25 cellular contexts compared by ENCODE assay signal in genomic region chr6:81331526-81331925, GRCh38.
A peak's percentile ranks its signal among the peaks of the same experiment; 100 is the strongest.
DNase-seq lines count a peak whose midpoint lies in the region; TF ChIP-seq lines count a peak whose summit lies in the region.
"Had no signal": no experiment of that assay in that cellular context is flagged by ENCODE, and none has a peak within 500 bp of the region (broad histone marks: within the 10 kb centered on the region; RNA-seq: fewer than 3 reads in every experiment).

No MANE protein-coding gene starts in this region.

- H3K4me1 Mint-ChIP-seq in activated CD4-positive, alpha-beta T cell treated with anti-CD3 and anti-CD28 coated beads, Interleukin-2, amount 10 ng/mL, durations not matched to agents 24 days and 14 days = no peaks in the 10 kb centered on the region
- H3K4me1 Mint-ChIP-seq: IgD-negative memory B cell had no signal

- H3K27me3 ChIP-seq in brain microvascular endothelial cell (replicated peaks) = no peaks in the 10 kb centered on the region
- no peaks in the 10 kb centered on the region for H3K27me3 ChIP-seq in osteoblast (ENCODE audit: insufficient read depth, low read length)
- H3K27me3 ChIP-seq: BE2C, neutrophil had no signal

- H3K36me3 ChIP-seq in brain microvascular endothelial cell (replicated peaks) (no peaks in the 10 kb centered on the region), osteoblast (ENCODE audit: insufficient read depth, low read length) (no peaks in the 10 kb centered on the region)
- H3K36me3 ChIP-seq: BE2C, neutrophil had no signal

- no peak overlapping the region for H2AFZ ChIP-seq in osteoblast (ENCODE audit: low read length)

- in situ Hi-C loops in brain microvascular endothelial cell (cut with HindIII; ENCODE audit: low pct_ligation_motif_present, low sequenced_read_pairs) = no loop called here

- intact Hi-C loops in activated CD4-positive, alpha-beta T cell treated with anti-CD3 and anti-CD28 coated beads, Interleukin-2, amount 10 ng/mL, durations not matched to agents 24 days and 14 days (cut with micrococcal nuclease) = no loop called here

- H3K27me3 Mint-ChIP-seq in activated CD4-positive, alpha-beta T cell treated with anti-CD3 and anti-CD28 coated beads, Interleukin-2, amount 10 ng/mL, durations not matched to agents 24 days and 14 days = no peaks in the 10 kb centered on the region
- H3K27me3 Mint-ChIP-seq: activated CD8-positive, alpha-beta T cell treated with anti-CD3 and anti-CD28 coated beads for 36 hours; IgD-negative memory B cell had no signal

- H3K4me2 ChIP-seq in osteoblast (ENCODE audit: insufficient read depth, low read length) = peak overlapping the region; percentile 1
- H3K4me2 ChIP-seq: smooth muscle cell had no signal

- H3K4me1 ChIP-seq in osteoblast (ENCODE audit: insufficient read depth, low read length) = peaks cover 28% of the 10 kb centered on the region
- H3K4me1 ChIP-seq: BE2C had no signal

- H3K9me3 Mint-ChIP-seq in activated CD4-positive, alpha-beta T cell treated with anti-CD3 and anti-CD28 coated beads, Interleukin-2, amount 10 ng/mL, durations not matched to agents 24 days and 14 days = no peaks in the 10 kb centered on the region

- no peak for TF ChIP-seq CTCF in brain microvascular endothelial cell (IDR thresholded peaks at IDR 0.05; ENCODE audit: low read depth, low read length, missing control alignments)
- no peak for TF ChIP-seq CTCF in osteoblast (IDR thresholded peaks at IDR 0.05; ENCODE audit: extremely low read depth, low read depth, low read length)

- H3K27ac Mint-ChIP-seq in activated CD4-positive, alpha-beta T cell treated with anti-CD3 and anti-CD28 coated beads, Interleukin-2, amount 10 ng/mL, durations not matched to agents 24 days and 14 days = no peak overlapping the region
- H3K27ac Mint-ChIP-seq: activated CD8-positive, alpha-beta T cell treated with anti-CD3 and anti-CD28 coated beads for 36 hours; IgD-negative memory B cell had no signal

- H4K20me1 ChIP-seq in osteoblast (ENCODE audit: insufficient read depth, low read length) = no peaks in the 10 kb centered on the region

- no peak overlapping the region for H3K4me3 ChIP-seq in brain microvascular endothelial cell (ENCODE audit: low read depth, low read length)
- H3K4me3 ChIP-seq in osteoblast (ENCODE audit: insufficient read depth, low read length) = no peak overlapping the region
- H3K4me3 ChIP-seq: lung, smooth muscle cell had no signal

- no peaks in the 10 kb centered on the region for H3K36me3 Mint-ChIP-seq in activated CD4-positive, alpha-beta T cell treated with anti-CD3 and anti-CD28 coated beads, Interleukin-2, amount 10 ng/mL, durations not matched to agents 24 days and 14 days (ENCODE audit: low read depth)
- H3K36me3 Mint-ChIP-seq: IgD-negative memory B cell had no signal

- H3K4me3 Mint-ChIP-seq in activated CD4-positive, alpha-beta T cell treated with anti-CD3 and anti-CD28 coated beads, Interleukin-2, amount 10 ng/mL, durations not matched to agents 24 days and 14 days = no peak overlapping the region
- H3K4me3 Mint-ChIP-seq: activated CD8-positive, alpha-beta T cell treated with anti-CD3 and anti-CD28 coated beads for 36 hours; IgD-negative memory B cell had no signal

- peak; percentile 82 for DNase-seq in EL
- DNase-seq in M059J (ENCODE audit: low read depth) = peak; percentile 69
- DNase-seq in brain microvascular endothelial cell = peak; percentile 8
- no peak for DNase-seq in osteoblast (ENCODE audit: insufficient read length, low spot score, missing footprints)
- DNase-seq in NCI-H2081 treated with DMSO at 0.1 percent for 48 hours (lab: John Stamatoyannopoulos, UW) = no peak
- DNase-seq in hippocampal formation (lab: John Stamatoyannopoulos, UW) = no peak
- DNase-seq in substantia nigra (lab: John Stamatoyannopoulos, UW) = no peak
- no peak for DNase-seq in activated CD4-positive, alpha-beta T cell treated with anti-CD3 and anti-CD28 coated beads, Interleukin-2, amount 10 ng/mL, durations not matched to agents 24 days and 14 days
- DNase-seq: activated CD4-positive, CD25-positive, alpha-beta regulatory T cell; activated CD8-positive, alpha-beta T cell treated with anti-CD3 and anti-CD28 coated beads for 36 hours; activated gamma-delta T cell treated with Interleukin-2 at 50 U/mL for 16 hours; activated T-cell treated with anti-CD3 and anti-CD28 coated beads for 4 hours; BE2C; COR-L47; DND-41; hypothalamus; NCI-H146; NCI-H2171 treated with DMSO at 0.1 percent for 48 hours; NCI-H69; stimulated activated naive CD4-positive, alpha-beta T cell; T-helper 9 cell had no signal

- H3K79me2 ChIP-seq in osteoblast (ENCODE audit: insufficient read depth, low read length) = no peaks in the 10 kb centered on the region

- no peak overlapping the region for H3K27ac ChIP-seq in brain microvascular endothelial cell
- peak overlapping the region; percentile 26 for H3K27ac ChIP-seq in osteoblast (ENCODE audit: low read depth, low read length)
- H3K27ac ChIP-seq in substantia nigra (ENCODE audit: low read depth, low read length, poor library complexity, severe bottlenecking) = no peak overlapping the region
- H3K27ac ChIP-seq: neutrophil had no signal

- no peaks in the 10 kb centered on the region for H3K9me3 ChIP-seq in osteoblast (ENCODE audit: low read depth, low read length)
- H3K9me3 ChIP-seq: BE2C, neutrophil had no signal

Comparison
In these comparisons a context has a peak if more than half of its experiments do, and no peak if none do; other contexts are left out.
1. DNase-seq: peak in EL (single experiment), M059J (single experiment) and brain microvascular endothelial cell (single experiment); none in osteoblast (single experiment), NCI-H2081 treated with DMSO at 0.1 percent for 48 hours (single experiment), hippocampal formation (0 of 2), substantia nigra (0 of 49) and activated CD4-positive, alpha-beta T cell treated with anti-CD3 and anti-CD28 coated beads, Interleukin-2, amount 10 ng/mL, durations not matched to agents 24 days and 14 days (single experiment).